Comparison of ENCODE assay signal across 25 cellular contexts in genomic region chr13:106997696-106998095, GRCh38.
"Had no signal": no experiment of that assay in that cellular context is flagged by ENCODE, and none has a peak within 500 bp of the region (broad histone marks: within the 10 kb centered on the region; RNA-seq: fewer than 3 reads in every experiment).

No MANE protein-coding gene starts in this region.

- H3K36me3 ChIP-seq: adrenal gland, breast epithelium, Peyer's patch, SJSA1 had no signal

- H3K4me1 ChIP-seq: adrenal gland, body of pancreas, breast epithelium, Peyer's patch, SJSA1 had no signal

- H3K27me3 ChIP-seq: adrenal gland, body of pancreas, breast epithelium, Peyer's patch had no signal

- H3K4me3 Mint-ChIP-seq: activated CD4-positive, alpha-beta T cell treated with anti-CD3 and anti-CD28 coated beads, Interleukin-2, amount 10 ng/mL, durations not matched to agents 24 days and 14 days; activated CD8-positive, alpha-beta T cell treated with anti-CD3 and anti-CD28 coated beads for 36 hours; activated naive CD4-positive, alpha-beta T cell treated with anti-CD3 and anti-CD28 coated beads, Interleukin-2, amount 50 U/mL, for 24 hours; activated naive CD8-positive, alpha-beta T cell treated with anti-CD3 and anti-CD28 coated beads, Interleukin-2, amount 10 ng/mL, durations not matched to agents 7 days and 5 days; activated T-cell treated with anti-CD3 and anti-CD28 coated beads, Interleukin-2, amount 50 U/mL, for 24 hours; T-helper 1 cell treated with Interleukin-12 subunit alpha and Interleukin-12 subunit beta and Interleukin-4 antibody, amounts not matched to agents 30 μg/mL and 1 μg/mL, for 36 hours; T-helper 2 cell treated with Interferon-gamma antibody and Interleukin-4, amounts not matched to agents 5 μg/mL and 100 μg/mL, for 36 hours had no signal

- H3K36me3 Mint-ChIP-seq: activated naive CD4-positive, alpha-beta T cell treated with anti-CD3 and anti-CD28 coated beads, Interleukin-2, amount 50 U/mL, for 24 hours; activated naive CD8-positive, alpha-beta T cell treated with anti-CD3 and anti-CD28 coated beads, Interleukin-2, amount 10 ng/mL, durations not matched to agents 7 days and 5 days had no signal

- H3K27me3 Mint-ChIP-seq: activated CD4-positive, alpha-beta T cell treated with anti-CD3 and anti-CD28 coated beads, Interleukin-2, amount 10 ng/mL, durations not matched to agents 24 days and 14 days; activated CD8-positive, alpha-beta T cell treated with anti-CD3 and anti-CD28 coated beads for 36 hours; activated naive CD4-positive, alpha-beta T cell treated with anti-CD3 and anti-CD28 coated beads, Interleukin-2, amount 50 U/mL, for 24 hours; activated naive CD8-positive, alpha-beta T cell treated with anti-CD3 and anti-CD28 coated beads, Interleukin-2, amount 10 ng/mL, durations not matched to agents 7 days and 5 days; activated T-cell treated with anti-CD3 and anti-CD28 coated beads, Interleukin-2, amount 50 U/mL, for 24 hours had no signal

- ATAC-seq: activated CD8-positive, alpha-beta T cell treated with anti-CD3 and anti-CD28 coated beads for 36 hours; body of pancreas; PC-3 had no signal

- DNase-seq: activated CD4-positive, alpha-beta T cell treated with anti-CD3 and anti-CD28 coated beads, Interleukin-2, amount 10 ng/mL, durations not matched to agents 24 days and 14 days; activated CD4-positive, alpha-beta T cell treated with anti-CD3 and anti-CD28 coated beads, Interleukin-2, amount 50 U/mL, for 4 hours; activated CD8-positive, alpha-beta T cell treated with anti-CD3 and anti-CD28 coated beads for 36 hours; activated gamma-delta T cell; activated naive CD4-positive, alpha-beta T cell treated with Interleukin-2 at 50 U/mL for 16 hours; activated naive CD8-positive, alpha-beta T cell treated with anti-CD3 and anti-CD28 coated beads, Interleukin-2, amount 10 ng/mL, durations not matched to agents 7 days and 5 days; activated T-cell treated with anti-CD3 and anti-CD28 coated beads, Interleukin-2, amount 50 U/mL, for 24 hours; adrenal gland; body of pancreas; NCI-H1092 treated with DMSO at 0.1 percent for 48 hours; NCI-H1417 treated with DMSO at 0.1 percent for 48 hours; NCI-H1930; NCI-H2081 treated with DMSO at 0.1 percent for 48 hours; NCI-H524 treated with DMSO at 0.1 percent for 48 hours; PC-3; Peyer's patch; RPMI8226; SHP77 treated with DMSO at 0.1 percent for 48 hours had no signal

- H3K4me2 ChIP-seq: SK-N-SH had no signal

- H3K4me1 Mint-ChIP-seq: activated CD4-positive, alpha-beta T cell treated with anti-CD3 and anti-CD28 coated beads, Interleukin-2, amount 10 ng/mL, durations not matched to agents 24 days and 14 days; activated naive CD4-positive, alpha-beta T cell treated with anti-CD3 and anti-CD28 coated beads, Interleukin-2, amount 50 U/mL, for 24 hours; activated naive CD8-positive, alpha-beta T cell treated with anti-CD3 and anti-CD28 coated beads, Interleukin-2, amount 10 ng/mL, durations not matched to agents 7 days and 5 days had no signal

- H3K9me3 ChIP-seq: adrenal gland, body of pancreas, breast epithelium, Peyer's patch, SJSA1, SK-N-SH had no signal

- H3K9ac ChIP-seq: SK-N-SH had no signal

- H3K27ac ChIP-seq: adrenal gland, body of pancreas, breast epithelium, Peyer's patch, SJSA1 had no signal

- H3K27ac Mint-ChIP-seq: activated CD4-positive, alpha-beta T cell treated with anti-CD3 and anti-CD28 coated beads, Interleukin-2, amount 10 ng/mL, durations not matched to agents 24 days and 14 days; activated CD8-positive, alpha-beta T cell treated with anti-CD3 and anti-CD28 coated beads for 36 hours; activated naive CD4-positive, alpha-beta T cell treated with anti-CD3 and anti-CD28 coated beads, Interleukin-2, amount 50 U/mL, for 24 hours; activated naive CD8-positive, alpha-beta T cell treated with anti-CD3 and anti-CD28 coated beads, Interleukin-2, amount 10 ng/mL, durations not matched to agents 7 days and 5 days; activated T-cell treated with anti-CD3 and anti-CD28 coated beads, Interleukin-2, amount 50 U/mL, for 24 hours; activated T-helper 2 cell treated with anti-CD3 and anti-CD28 coated beads, Interferon-gamma antibody, Interleukin-2, Interleukin-4, amounts not matched to agents 10 μg/mL and 5 μg/mL and 100 μg/mL, durations not matched to agents 14 hours and 24 hours and 36 hours; T-helper 1 cell treated with Interleukin-12 subunit alpha and Interleukin-12 subunit beta and Interleukin-4 antibody, amounts not matched to agents 30 μg/mL and 1 μg/mL, for 36 hours; T-helper 2 cell treated with Interferon-gamma antibody and Interleukin-4, amounts not matched to agents 5 μg/mL and 100 μg/mL, for 36 hours had no signal

- H3K4me3 ChIP-seq: adrenal gland, body of pancreas, breast epithelium, Peyer's patch, SJSA1 had no signal

- H3K9me3 Mint-ChIP-seq: activated CD8-positive, alpha-beta T cell treated with anti-CD3 and anti-CD28 coated beads for 36 hours; T-helper 1 cell treated with Interleukin-12 subunit alpha and Interleukin-12 subunit beta and Interleukin-4 antibody, amounts not matched to agents 30 μg/mL and 1 μg/mL, for 36 hours had no signal
